In the genomic region with DNA sequence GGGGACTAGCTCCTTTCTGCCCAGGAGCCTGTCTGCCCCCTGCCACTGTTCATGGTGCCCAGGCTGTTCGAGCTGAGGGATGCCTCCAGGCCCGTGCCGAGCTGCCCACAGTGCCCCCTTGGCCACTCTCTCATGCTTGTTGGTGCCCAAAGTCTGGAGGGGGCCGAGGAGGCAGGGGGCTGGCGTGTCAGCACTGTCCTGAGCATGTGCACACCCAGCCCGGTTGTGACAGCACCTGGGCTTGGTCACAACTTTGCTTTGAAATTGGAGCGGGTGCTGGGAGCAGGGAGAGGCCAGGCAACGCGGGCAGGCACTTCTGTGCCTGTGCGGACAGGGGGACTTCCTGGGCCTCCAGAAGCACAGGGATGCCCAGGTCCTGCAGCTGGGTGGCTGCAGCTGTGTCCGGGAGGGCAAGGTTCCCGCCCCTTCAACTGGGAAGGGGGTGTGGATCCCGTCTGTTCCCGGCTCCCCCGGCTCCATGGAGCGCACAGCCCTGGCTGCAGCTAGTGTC, we compare ENCODE assay signal across 26 cellular contexts. TPM values are rescaled to one million over a fixed set of nuclear protein-coding genes. Genes with fewer than 3 reads are reported as not detected.
"Had no signal": no experiment of that assay in that cellular context is flagged by ENCODE, and none has a peak within 500 bp of the region (broad histone marks: within the 10 kb centered on the region; RNA-seq: fewer than 3 reads in every experiment).

No MANE protein-coding gene starts in this region.

- H3K9me3 ChIP-seq: heart right ventricle, left ventricle myocardium inferior, mucosa of descending colon, neutrophil, psoas muscle, right atrium auricular region, tibial nerve, vagina had no signal

- ATAC-seq: mucosa of descending colon; naive thymus-derived CD4-positive, alpha-beta T cell; psoas muscle; sciatic nerve had no signal

- H3K36me3 Mint-ChIP-seq: naive thymus-derived CD4-positive, alpha-beta T cell; type B pancreatic cell had no signal

- H3K36me3 ChIP-seq: heart right ventricle, left ventricle myocardium inferior, neutrophil, right atrium auricular region, tibial nerve, vagina had no signal

- H3K4me1 Mint-ChIP-seq: naive thymus-derived CD4-positive, alpha-beta T cell; neural crest cell; stimulated activated naive CD8-positive, alpha-beta T cell treated with anti-CD3 and anti-CD28 coated beads, Interleukin-15, amount 100 ng/mL, for 72 hours had no signal

- H3K4me1 ChIP-seq: parathyroid adenoma, psoas muscle, tibial nerve, vagina had no signal

- H3K27ac ChIP-seq: hepatocyte, neutrophil, parathyroid adenoma, psoas muscle, right atrium auricular region, skin epidermis, tibial nerve, vagina had no signal

- H3K27me3 Mint-ChIP-seq: stimulated activated naive CD8-positive, alpha-beta T cell treated with anti-CD3 and anti-CD28 coated beads, Interleukin-15, amount 100 ng/mL, for 72 hours; type B pancreatic cell had no signal

- H3K9me3 Mint-ChIP-seq: nephron; neural crest cell; stimulated activated naive CD8-positive, alpha-beta T cell treated with anti-CD3 and anti-CD28 coated beads, Interleukin-15, amount 100 ng/mL, for 72 hours; type B pancreatic cell had no signal

- H3K4me3 Mint-ChIP-seq: naive thymus-derived CD4-positive, alpha-beta T cell; nephron; neural crest cell; stimulated activated naive CD8-positive, alpha-beta T cell treated with anti-CD3 and anti-CD28 coated beads, Interleukin-15, amount 100 ng/mL, for 72 hours; type B pancreatic cell had no signal

- DNase-seq: heart right ventricle; left ventricle myocardium inferior; midbrain; mucosa of descending colon; naive thymus-derived CD4-positive, alpha-beta T cell; occipital lobe; psoas muscle; stimulated activated CD4-positive, alpha-beta T cell treated with anti-CD3 and anti-CD28 coated beads, Interleukin-12 subunit alpha, Interleukin-12 subunit beta, amount 100 ng/mL, for 4 hours; stimulated activated CD4-positive, alpha-beta T cell treated with anti-CD3 and anti-CD28 coated beads, Interleukin-15, amount 100 ng/mL, for 24 hours; stimulated activated CD4-positive, alpha-beta T cell treated with anti-CD3 and anti-CD28 coated beads, Interleukin-2, amount 100 ng/mL, for 24 hours; stimulated activated CD4-positive, alpha-beta T cell treated with anti-CD3 and anti-CD28 coated beads, Interleukin-4, amount 100 ng/mL, for 1 hour; stimulated activated naive CD4-positive, alpha-beta T cell treated with Interleukin-2 at 50 U/mL for 16 hours; stimulated activated naive CD8-positive, alpha-beta T cell treated with anti-CD3 and anti-CD28 coated beads, Interleukin-15, amount 100 ng/mL, for 72 hours; substantia nigra had no signal

- H3K27ac Mint-ChIP-seq: naive thymus-derived CD4-positive, alpha-beta T cell; nephron; type B pancreatic cell had no signal

- H3K27me3 ChIP-seq: right atrium auricular region, tibial nerve, vagina had no signal

- H3K4me3 ChIP-seq: heart right ventricle, hepatocyte, left ventricle myocardium inferior, lung, mucosa of descending colon, psoas muscle, right atrium auricular region, skin epidermis, tibial nerve, vagina had no signal

RNA-seq across cellular contexts. Expression of a gene that starts 22.2 kb away (rescaled TPM):
- polyA plus RNA-seq: naive thymus-derived CD4-positive, alpha-beta T cell had no signal
